In genomic region chr17:3744032-3744431, GRCh38 we compare ENCODE assay signal across 19 cellular contexts. TPM values are rescaled to one million over a fixed set of nuclear protein-coding genes. Genes with fewer than 3 reads are reported as not detected.
DNase-seq lines count a peak whose midpoint lies in the region; ATAC-seq and TF ChIP-seq lines count a peak whose summit lies in the region.
"Had no signal": no experiment of that assay in that cellular context is flagged by ENCODE, and none has a peak within 500 bp of the region (broad histone marks: within the 10 kb centered on the region; RNA-seq: fewer than 3 reads in every experiment).

No MANE protein-coding gene starts in this region.

- H2AK9ac ChIP-seq in IMR-90 (replicated peaks; ENCODE audit: low read depth, low read length, poor library complexity), result no peak overlapping the region

- no peak overlapping the region for H3K56ac ChIP-seq in IMR-90 (ENCODE audit: extremely low read depth, insufficient read depth, low read length)

- H3K27me3 ChIP-seq in IMR-90 (ENCODE audit: control insufficient read depth, insufficient read depth, low read length) (peaks cover 19% of the 10 kb centered on the region), mammary epithelial cell (ENCODE audit: insufficient read depth, low read length) (no peaks in the 10 kb centered on the region), mesenchymal stem cell (ENCODE audit: control insufficient read depth in 1 of 2, insufficient read depth in 1 of 2, low read length in 2 of 2) (peaks cover 0 to 49% of the 10 kb centered on the region in 2 experiments)
- H3K27me3 ChIP-seq: SJCRH30 had no signal

- no peak overlapping the region for H3K4me3 ChIP-seq in IMR-90 (ENCODE audit: insufficient read depth, low read depth, low read length)
- no peak overlapping the region for H3K4me3 ChIP-seq in mammary epithelial cell (replicated peaks in 1 of 3; ENCODE audit: insufficient read depth in 1 of 3, low read depth in 2 of 3, low read length in 3 of 3)
- no peak overlapping the region for H3K4me3 ChIP-seq in mesenchymal stem cell (ENCODE audit: insufficient read depth in 1 of 2, low read depth in 1 of 2, low read length in 2 of 2)
- H3K4me3 ChIP-seq: BLaER1 treated with 17β-estradiol and CSF1 and Interleukin-3, amounts not matched to agents 10 nM and 100 nM; SJCRH30 had no signal

- H4K20me1 ChIP-seq in IMR-90 (ENCODE audit: insufficient read depth, low read length) (no peaks in the 10 kb centered on the region), mammary epithelial cell (ENCODE audit: insufficient read depth, low read length) (no peaks in the 10 kb centered on the region)
- H4K20me1 ChIP-seq: BLaER1 treated with 17β-estradiol and CSF1 and Interleukin-3, amounts not matched to agents 10 nM and 100 nM had no signal

- H3K4me2 ChIP-seq in IMR-90 (ENCODE audit: low read depth, low read length), result no peak overlapping the region
- H3K4me2 ChIP-seq in mammary epithelial cell (ENCODE audit: insufficient read depth, low read depth, low read length), result no peak overlapping the region
- H3K4me2 ChIP-seq in mesenchymal stem cell (ENCODE audit: low read length, poor library complexity, severe bottlenecking), result no peak overlapping the region
- H3K4me2 ChIP-seq: BLaER1 treated with 17β-estradiol and CSF1 and Interleukin-3, amounts not matched to agents 10 nM and 100 nM had no signal

- ATAC-seq in IMR-90 (ENCODE audit: low read depth), result no peak
- ATAC-seq: CD8-positive, alpha-beta T cell had no signal

- no peak overlapping the region for H2BK12ac ChIP-seq in mesenchymal stem cell (ENCODE audit: low read length in 2 of 2)

- H3K4me1 ChIP-seq in IMR-90 (ENCODE audit: control insufficient read depth, insufficient read depth, low read length) (no peaks in the 10 kb centered on the region), mammary epithelial cell (ENCODE audit: insufficient read depth, low read length) (no peaks in the 10 kb centered on the region), mesenchymal stem cell (ENCODE audit: control insufficient read depth, insufficient read depth, low read depth, low read length) (no peaks in the 10 kb centered on the region)
- H3K4me1 ChIP-seq: SJCRH30 had no signal

- no peaks in the 10 kb centered on the region for H3K79me1 ChIP-seq in IMR-90 (ENCODE audit: low read depth in 1 of 2, low read length in 2 of 2)
- no peaks in the 10 kb centered on the region for H3K79me1 ChIP-seq in mesenchymal stem cell (replicated peaks; ENCODE audit: low read length, poor library complexity, severe bottlenecking)

- H3K18ac ChIP-seq in IMR-90 (ENCODE audit: low read depth, low read length) (no peak overlapping the region), mesenchymal stem cell (ENCODE audit: low read depth in 1 of 2, low read length in 2 of 2) (no peak overlapping the region)

- H3K9ac ChIP-seq in IMR-90 (ENCODE audit: low read depth, low read length) (no peak overlapping the region), mammary epithelial cell (ENCODE audit: insufficient read depth, low read length) (no peak overlapping the region), mesenchymal stem cell (ENCODE audit: low read length) (no peak overlapping the region)
- H3K9ac ChIP-seq: BLaER1 treated with 17β-estradiol and CSF1 and Interleukin-3, amounts not matched to agents 10 nM and 100 nM had no signal

- H3K9me1 ChIP-seq in IMR-90 (ENCODE audit: insufficient read depth, low read length), result no peaks in the 10 kb centered on the region; the same call in 1 of the 2 replicates

- TF ChIP-seq CTCF in IMR-90 (conservative IDR thresholded peaks at IDR 0.05; ENCODE audit: low read depth, low read length), result no peak
- TF ChIP-seq CTCF in mammary epithelial cell (conservative IDR thresholded peaks at IDR 0.05 in 1 of 2, IDR thresholded peaks at IDR 0.05 in 1 of 2; ENCODE audit: extremely low read depth in 1 of 2, insufficient read depth in 1 of 2, low read depth in 1 of 2, low read length in 2 of 2), result no peak

- CTCF ChIA-PET in IMR-90 (lab: Yijun Ruan, JAX) (no interaction called here), mammary epithelial cell (lab: Charles Lee; ENCODE audit: low non-redundant PET) (no interaction called here)

- H3K9me3 Mint-ChIP-seq in activated T-helper 2 cell treated with anti-CD3 and anti-CD28 coated beads, Interferon-gamma antibody, Interleukin-2, Interleukin-4, amounts not matched to agents 10 μg/mL and 5 μg/mL and 100 μg/mL, durations not matched to agents 14 hours and 24 hours and 36 hours, result no peaks in the 10 kb centered on the region
- H3K9me3 Mint-ChIP-seq: CD8-positive, alpha-beta T cell had no signal

- H3K4me1 Mint-ChIP-seq in activated T-helper 2 cell treated with anti-CD3 and anti-CD28 coated beads, Interferon-gamma antibody, Interleukin-2, Interleukin-4, amounts not matched to agents 10 μg/mL and 5 μg/mL and 100 μg/mL, durations not matched to agents 14 hours and 24 hours and 36 hours (ENCODE audit: low read depth), result peaks cover 23% of the 10 kb centered on the region

- in situ Hi-C loops in Caki2 (cut with HindIII; ENCODE audit: low pct_unique_long_range_greater_than_20kb, low sequenced_read_pairs), result no loop called here
- in situ Hi-C loops in IMR-90 (cut with MboI; ENCODE audit: low sequenced_read_pairs), result loop anchor here (25.0 kb wide), 1 partner anchor 268 kb away; no protein-coding TSS in a partner anchor
- in situ Hi-C loops in mammary epithelial cell (cut with MboI; ENCODE audit: low sequenced_read_pairs in 2 of 2), result no loop called here

- H4K91ac ChIP-seq in IMR-90 (ENCODE audit: insufficient read depth, low read depth, low read length) (no peak overlapping the region), mesenchymal stem cell (ENCODE audit: low read length) (no peak overlapping the region)

- H2AK5ac ChIP-seq in IMR-90 (ENCODE audit: low read depth, low read length), result no peak overlapping the region
- H2AK5ac ChIP-seq in mesenchymal stem cell (ENCODE audit: low read length, severe bottlenecking), result no peak overlapping the region

- no CpG with 5 or more reads among the region's 3 CpGs for WGBS in IMR-90 (ENCODE audit: extremely low coverage in 2 of 2, insufficient read length in 1 of 2), 2 experiments
- WGBS in mammary epithelial cell (ENCODE audit: low coverage, missing lambda C conversion rate), result 90% methylated on average over 3 of the region's 3 CpGs
- WGBS in mesenchymal stem cell, result 54% methylated on average over 2 of the region's 3 CpGs

- H2BK120ac ChIP-seq in IMR-90 (ENCODE audit: low read depth, low read length) (no peak overlapping the region), mesenchymal stem cell (ENCODE audit: low read depth, low read length) (no peak overlapping the region)

- H2BK15ac ChIP-seq in IMR-90 (ENCODE audit: low read depth, low read length) (no peak overlapping the region), mesenchymal stem cell (ENCODE audit: low read depth, poor library complexity, severe bottlenecking) (no peak overlapping the region)

- H3K79me2 ChIP-seq in mammary epithelial cell (ENCODE audit: insufficient read depth, low read length), result no peaks in the 10 kb centered on the region

- TF ChIP-seq POLR2A in IMR-90 (IDR thresholded peaks at IDR 0.05; ENCODE audit: low read depth, low read length), result no peak

- H3K27me3 Mint-ChIP-seq in activated T-helper 2 cell treated with anti-CD3 and anti-CD28 coated beads, Interferon-gamma antibody, Interleukin-2, Interleukin-4, amounts not matched to agents 10 μg/mL and 5 μg/mL and 100 μg/mL, durations not matched to agents 14 hours and 24 hours and 36 hours (ENCODE audit: low read depth), result no peaks in the 10 kb centered on the region

- TF ChIP-seq RAD21 in IMR-90 (IDR thresholded peaks at IDR 0.05; ENCODE audit: low read length), result no peak

- H4K8ac ChIP-seq in IMR-90 (ENCODE audit: low read depth in 2 of 2, low read length in 2 of 2), result no peak overlapping the region
- H4K8ac ChIP-seq in mesenchymal stem cell (ENCODE audit: low read length), result no peak overlapping the region

- no peak overlapping the region for H3K27ac Mint-ChIP-seq in activated T-helper 2 cell treated with anti-CD3 and anti-CD28 coated beads, Interferon-gamma antibody, Interleukin-2, Interleukin-4, amounts not matched to agents 10 μg/mL and 5 μg/mL and 100 μg/mL, durations not matched to agents 14 hours and 24 hours and 36 hours
- H3K27ac Mint-ChIP-seq: CD8-positive, alpha-beta T cell had no signal

- DNase-seq in Caki2 (ENCODE audit: low read depth) (peak; percentile 15), IMR-90 (peak; percentile 62), mammary epithelial cell (peak; percentile 23), mesenchymal stem cell (peak; percentile 18), anterior cingulate cortex (lab: John Stamatoyannopoulos, UW) (no peak)
- no peak for DNase-seq in activated CD4-positive, CD25-positive, alpha-beta regulatory T cell (lab: John Stamatoyannopoulos, UW)
- no peak for DNase-seq in stimulated activated CD4-positive, alpha-beta T cell treated with anti-CD3 and anti-CD28 coated beads, Interleukin-4, amount 100 ng/mL, for 24 hours
- DNase-seq in activated T-helper 2 cell treated with anti-CD3 and anti-CD28 coated beads, Interferon-gamma antibody, Interleukin-2, Interleukin-4, amounts not matched to agents 10 μg/mL and 5 μg/mL and 100 μg/mL, durations not matched to agents 14 hours and 24 hours and 36 hours (ENCODE audit: low spot score), result no peak
- DNase-seq: Calu3; CD8-positive, alpha-beta T cell; DMS153; GF-D8; NCI-H1105; NCI-H146; NCI-H2029 treated with DMSO at 0.1 percent for 48 hours; NCI-H345; NCI-H524; SJCRH30 had no signal

- H2BK5ac ChIP-seq in IMR-90 (ENCODE audit: low read depth, low read length, poor library complexity, severe bottlenecking) (no peak overlapping the region), mesenchymal stem cell (ENCODE audit: low read depth, low read length, poor library complexity, severe bottlenecking) (no peak overlapping the region)

- H3K27ac ChIP-seq in IMR-90 (ENCODE audit: insufficient read depth, low read length) (no peak overlapping the region), mammary epithelial cell (ENCODE audit: insufficient read depth, low read depth, low read length) (no peak overlapping the region), mesenchymal stem cell (ENCODE audit: low read length, poor library complexity, severe bottlenecking) (no peak overlapping the region)
- H3K27ac ChIP-seq: BLaER1 treated with 17β-estradiol and CSF1 and Interleukin-3, amounts not matched to agents 10 nM and 100 nM; SJCRH30 had no signal

- H3K4ac ChIP-seq in IMR-90 (ENCODE audit: low read depth, low read length) (no peak overlapping the region), mesenchymal stem cell (ENCODE audit: low read depth in 1 of 2, low read length in 2 of 2) (no peak overlapping the region)

- POLR2A ChIA-PET in IMR-90 (lab: Charles Lee; ENCODE audit: unreplicated experiment), result interaction anchor here (0.6 kb wide), 1 partner anchor 37 kb away, joined by 3 read pairs; no protein-coding TSS in a partner anchor

- H3K9me3 ChIP-seq in IMR-90 (ENCODE audit: control insufficient read depth, insufficient read depth, low read length) (no peaks in the 10 kb centered on the region), mammary epithelial cell (replicated peaks; ENCODE audit: insufficient read depth, low read length) (no peaks in the 10 kb centered on the region), mesenchymal stem cell (ENCODE audit: control insufficient read depth, low read length) (no peaks in the 10 kb centered on the region)
- H3K9me3 ChIP-seq: SJCRH30 had no signal

- H3K36me3 ChIP-seq in IMR-90 (ENCODE audit: control insufficient read depth, insufficient read depth, low read length) (no peaks in the 10 kb centered on the region), mammary epithelial cell (ENCODE audit: insufficient read depth, low read length) (no peaks in the 10 kb centered on the region), mesenchymal stem cell (ENCODE audit: control insufficient read depth in 1 of 2, insufficient read depth in 2 of 2, low read depth in 1 of 2, low read length in 2 of 2) (no peaks in the 10 kb centered on the region)
- H3K36me3 ChIP-seq: BLaER1 treated with 17β-estradiol and CSF1 and Interleukin-3, amounts not matched to agents 10 nM and 100 nM; SJCRH30 had no signal

- BruUV-seq in IMR-90 (replicated peaks; lab: Mats Ljungman, UMichigan) (no TSS peak), mammary epithelial cell (replicated peaks; lab: Mats Ljungman, UMichigan) (no TSS peak)

- no peaks in the 10 kb centered on the region for H3K36me3 Mint-ChIP-seq in activated T-helper 2 cell treated with anti-CD3 and anti-CD28 coated beads, Interferon-gamma antibody, Interleukin-2, Interleukin-4, amounts not matched to agents 10 μg/mL and 5 μg/mL and 100 μg/mL, durations not matched to agents 14 hours and 24 hours and 36 hours (ENCODE audit: low read depth)

- no peak overlapping the region for H2BK20ac ChIP-seq in IMR-90 (ENCODE audit: low read depth, low read length)

- no peak overlapping the region for H3K4me3 Mint-ChIP-seq in activated T-helper 2 cell treated with anti-CD3 and anti-CD28 coated beads, Interferon-gamma antibody, Interleukin-2, Interleukin-4, amounts not matched to agents 10 μg/mL and 5 μg/mL and 100 μg/mL, durations not matched to agents 14 hours and 24 hours and 36 hours (ENCODE audit: low read depth)
- H3K4me3 Mint-ChIP-seq: CD8-positive, alpha-beta T cell had no signal

- no peak overlapping the region for H4K5ac ChIP-seq in IMR-90 (ENCODE audit: low read depth, low read length)

- intact Hi-C loops in IMR-90 (cut with micrococcal nuclease) (no loop called here), mammary epithelial cell (cut with micrococcal nuclease) (no loop called here)
- intact Hi-C loops in activated T-helper 2 cell treated with anti-CD3 and anti-CD28 coated beads, Interferon-gamma antibody, Interleukin-2, Interleukin-4, amounts not matched to agents 10 μg/mL and 5 μg/mL and 100 μg/mL, durations not matched to agents 14 hours and 24 hours and 36 hours (cut with micrococcal nuclease), result no loop called here

- dilution Hi-C loops in IMR-90 (cut with HindIII; ENCODE audit: low sequenced_read_pairs, unreplicated experiment), result no loop called here
- dilution Hi-C loops in mammary epithelial cell (cut with HindIII; ENCODE audit: low sequenced_read_pairs), result no loop called here

- H3K23ac ChIP-seq in IMR-90 (ENCODE audit: low read depth, low read length) (no peak overlapping the region), mesenchymal stem cell (ENCODE audit: low read length in 2 of 2) (no peak overlapping the region)

- H2AFZ ChIP-seq in IMR-90 (replicated peaks; ENCODE audit: low read length, poor library complexity) (no peak overlapping the region), mammary epithelial cell (ENCODE audit: low read depth, low read length) (no peak overlapping the region), mesenchymal stem cell (ENCODE audit: low read depth, low read length) (no peak overlapping the region)

- no peak overlapping the region for H3K14ac ChIP-seq in IMR-90 (replicated peaks; ENCODE audit: low read depth, low read length)
- no peak overlapping the region for H3K14ac ChIP-seq in mesenchymal stem cell (ENCODE audit: low read length in 2 of 2)

RNA-seq across cellular contexts. Expression of gene HASPIN, which starts 20.3 kb away (rescaled TPM):
- total RNA-seq in Caki2 (2014; rRNA removed; shearing (Covaris generic); ENCODE audit: low replicate concordance), result 9.4 and 9.9 TPM in 2 replicates
- total RNA-seq in IMR-90 (2012; rRNA removed) (3.9 and 4.3 TPM in 2 replicates), mammary epithelial cell (1 to 10 TPM; 2.0 to 8.9 TPM)
- polyA plus RNA-seq in IMR-90 (2012; rRNA removed) (1.9 and 2.2 TPM in 2 replicates), mammary epithelial cell (7.6 TPM)
- 0.88 and 1.1 TPM in 2 replicates for polyA plus RNA-seq in IMR-90 (2012; cell fraction: cytosol; rRNA removed)
- polyA plus RNA-seq in IMR-90 (2012; cell fraction: nucleus; rRNA removed; ENCODE audit: low replicate concordance), result 0.55 and 0.58 TPM in 2 replicates
- 15.6 TPM for polyA minus RNA-seq in mammary epithelial cell
- 1.4 TPM for polyA plus RNA-seq in mesenchymal stem cell (2013, experiment 1 of 2)
- polyA plus RNA-seq in mesenchymal stem cell (2013, experiment 2 of 2), result 1.4 TPM
- total RNA-seq in activated T-helper 2 cell treated with anti-CD3 and anti-CD28 coated beads, Interferon-gamma antibody, Interleukin-2, Interleukin-4, amounts not matched to agents 10 μg/mL and 5 μg/mL and 100 μg/mL, durations not matched to agents 14 hours and 24 hours and 36 hours, result 23.0 and 23.4 TPM in 2 replicates

RNA-seq across cellular contexts. Expression of gene P2RX5, which starts 48.1 kb away (rescaled TPM):
- total RNA-seq in Caki2 (2014; rRNA removed; shearing (Covaris generic); ENCODE audit: low replicate concordance), result not detected in 2 replicates
- total RNA-seq in IMR-90 (2012; rRNA removed) (1.7 and 1.8 TPM in 2 replicates), mammary epithelial cell (1 to 10 TPM; 3.0 to 4.5 TPM)
- polyA plus RNA-seq in IMR-90 (2012; rRNA removed) (3.5 and 3.7 TPM in 2 replicates), mammary epithelial cell (4.7 TPM)
- polyA plus RNA-seq in IMR-90 (2012; cell fraction: cytosol; rRNA removed), result 2.1 and 4.3 TPM in 2 replicates
- polyA plus RNA-seq in IMR-90 (2012; cell fraction: nucleus; rRNA removed; ENCODE audit: low replicate concordance), result 4.0 and 4.2 TPM in 2 replicates
- polyA minus RNA-seq in mammary epithelial cell, result 1.7 TPM
- 0.35 TPM for polyA plus RNA-seq in mesenchymal stem cell (2013, experiment 1 of 2)
- 0.30 TPM for polyA plus RNA-seq in mesenchymal stem cell (2013, experiment 2 of 2)
- total RNA-seq in activated T-helper 2 cell treated with anti-CD3 and anti-CD28 coated beads, Interferon-gamma antibody, Interleukin-2, Interleukin-4, amounts not matched to agents 10 μg/mL and 5 μg/mL and 100 μg/mL, durations not matched to agents 14 hours and 24 hours and 36 hours, result 111 and 118 TPM in 2 replicates

RNA-seq across cellular contexts. Expression of gene ITGAE, which starts 57.0 kb away (rescaled TPM):
- total RNA-seq in Caki2 (2014; rRNA removed; shearing (Covaris generic); ENCODE audit: low replicate concordance), result 38.1 and 78.5 TPM in 2 replicates
- total RNA-seq in IMR-90 (2012; rRNA removed) (47.8 and 54.1 TPM in 2 replicates), mammary epithelial cell (10 to 100 TPM in 1 of 2 donors, 1 to 10 TPM in 1; 5.7 to 21.3 TPM)
- polyA plus RNA-seq in IMR-90 (2012; rRNA removed) (57.8 and 60.8 TPM in 2 replicates), mammary epithelial cell (51.9 TPM)
- 57.4 and 63.7 TPM in 2 replicates for polyA plus RNA-seq in IMR-90 (2012; cell fraction: cytosol; rRNA removed)
- polyA plus RNA-seq in IMR-90 (2012; cell fraction: nucleus; rRNA removed; ENCODE audit: low replicate concordance), result 15.2 and 56.8 TPM in 2 replicates
- polyA minus RNA-seq in mammary epithelial cell, result 11.6 TPM
- polyA plus RNA-seq in mesenchymal stem cell (2013, experiment 1 of 2), result 70.1 TPM
- polyA plus RNA-seq in mesenchymal stem cell (2013, experiment 2 of 2), result 73.2 TPM
- total RNA-seq in activated T-helper 2 cell treated with anti-CD3 and anti-CD28 coated beads, Interferon-gamma antibody, Interleukin-2, Interleukin-4, amounts not matched to agents 10 μg/mL and 5 μg/mL and 100 μg/mL, durations not matched to agents 14 hours and 24 hours and 36 hours, result 36.2 and 42.4 TPM in 2 replicates

Comparison
In these comparisons a context has a peak if more than half of its experiments do, and no peak if none do; other contexts are left out.
1. DNase-seq: peak in Caki2 (single experiment), IMR-90 (single experiment), mammary epithelial cell (single experiment) and mesenchymal stem cell (single experiment); none in anterior cingulate cortex (0 of 58), activated CD4-positive, CD25-positive, alpha-beta regulatory T cell (0 of 4), stimulated activated CD4-positive, alpha-beta T cell treated with anti-CD3 and anti-CD28 coated beads, Interleukin-4, amount 100 ng/mL, for 24 hours (single experiment) and activated T-helper 2 cell treated with anti-CD3 and anti-CD28 coated beads, Interferon-gamma antibody, Interleukin-2, Interleukin-4, amounts not matched to agents 10 μg/mL and 5 μg/mL and 100 μg/mL, durations not matched to agents 14 hours and 24 hours and 36 hours (single experiment).
2. RNA of gene P2RX5, which starts 48.1 kb away (total RNA-seq): 111 to 118 TPM in activated T-helper 2 cell treated with anti-CD3 and anti-CD28 coated beads, Interferon-gamma antibody, Interleukin-2, Interleukin-4, amounts not matched to agents 10 μg/mL and 5 μg/mL and 100 μg/mL, durations not matched to agents 14 hours and 24 hours and 36 hours; 3.0 to 4.5 TPM in mammary epithelial cell, 1.7 to 1.8 TPM in IMR-90 and not detected in Caki2; every median in the first group is over 10 times any median in the second.